16 cellular contexts compared by ENCODE assay signal in the genomic region with DNA sequence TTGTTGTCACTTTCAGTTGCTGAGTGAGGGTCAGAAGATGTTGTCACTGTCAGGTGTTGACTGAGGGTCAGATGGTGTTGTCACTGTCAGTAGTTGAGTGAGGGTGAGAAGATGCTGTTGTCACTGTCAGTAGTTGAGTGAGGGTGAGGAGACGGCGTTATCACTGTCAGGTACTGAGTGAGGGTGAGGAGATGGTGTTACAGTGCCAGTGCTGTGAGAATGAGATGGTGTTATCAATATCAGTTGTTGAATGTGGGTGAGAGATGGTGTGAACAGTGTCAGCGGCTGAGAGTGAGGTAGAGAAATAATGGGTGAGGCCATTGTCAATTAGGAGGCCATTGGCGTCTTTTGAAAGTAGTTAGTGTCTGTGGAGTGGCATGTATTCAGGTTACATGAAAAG. TPM values are rescaled to one million over a fixed set of nuclear protein-coding genes. Genes with fewer than 3 reads are reported as not detected.
DNase-seq lines count a peak whose midpoint lies in the region; ATAC-seq and TF ChIP-seq lines count a peak whose summit lies in the region.
"Had no signal": no experiment of that assay in that cellular context is flagged by ENCODE, and none has a peak within 500 bp of the region (broad histone marks: within the 10 kb centered on the region; RNA-seq: fewer than 3 reads in every experiment).

No MANE protein-coding gene starts in this region.

- no peak overlapping the region for H3K4ac ChIP-seq in IMR-90 (ENCODE audit: low read depth, low read length)
- H3K4ac ChIP-seq in mesenchymal stem cell (ENCODE audit: low read depth in 1 of 2, low read length in 2 of 2), result no peak overlapping the region

- H3K4me3 Mint-ChIP-seq in CD8-positive, alpha-beta memory T cell, result peak overlapping the region; percentile 28 to 94 (median 91)
- peak overlapping the region; percentile 85 for H3K4me3 Mint-ChIP-seq in activated naive CD8-positive, alpha-beta T cell treated with anti-CD3 and anti-CD28 coated beads, Interleukin-2, amount 50 U/mL, for 24 hours
- H3K4me3 Mint-ChIP-seq in natural killer cell treated with Interleukin-12 subunit alpha and Interleukin-12 subunit beta and Interleukin-15 and Interleukin-18, amount 100 ng/mL, for 72 hours, result peak overlapping the region; percentile 82

- no peak for TF ChIP-seq RAD21 in IMR-90 (IDR thresholded peaks at IDR 0.05; ENCODE audit: low read length)

- no peaks in the 10 kb centered on the region for H3K27me3 ChIP-seq in CD8-positive, alpha-beta memory T cell (ENCODE audit: insufficient read depth, low read length, poor library complexity, severe bottlenecking)
- H3K27me3 ChIP-seq in IMR-90 (ENCODE audit: control insufficient read depth, insufficient read depth, low read length) (no peaks in the 10 kb centered on the region), mesenchymal stem cell (ENCODE audit: control insufficient read depth in 1 of 2, insufficient read depth in 1 of 2, low read length in 2 of 2) (no peaks in the 10 kb centered on the region)
- H3K27me3 ChIP-seq: BLaER1 treated with 17β-estradiol and CSF1 and Interleukin-3, amounts not matched to agents 10 nM and 100 nM; heart left ventricle had no signal

- H2BK15ac ChIP-seq in IMR-90 (ENCODE audit: low read depth, low read length) (no peak overlapping the region), mesenchymal stem cell (ENCODE audit: low read depth, poor library complexity, severe bottlenecking) (no peak overlapping the region)

- no peak for TF ChIP-seq CTCF in IMR-90 (conservative IDR thresholded peaks at IDR 0.05; ENCODE audit: low read depth, low read length)

- H3K36me3 Mint-ChIP-seq in CD8-positive, alpha-beta memory T cell, result peaks cover 9 to 11% (median 9%) of the 10 kb centered on the region in 3 donors
- H3K36me3 Mint-ChIP-seq in activated naive CD8-positive, alpha-beta T cell treated with anti-CD3 and anti-CD28 coated beads, Interleukin-2, amount 50 U/mL, for 24 hours (ENCODE audit: low read depth), result peaks cover 25% of the 10 kb centered on the region
- peaks cover 31% of the 10 kb centered on the region for H3K36me3 Mint-ChIP-seq in natural killer cell treated with Interleukin-12 subunit alpha and Interleukin-12 subunit beta and Interleukin-15 and Interleukin-18, amount 100 ng/mL, for 72 hours

- no peaks in the 10 kb centered on the region for H3K9me3 Mint-ChIP-seq in CD8-positive, alpha-beta memory T cell
- peaks cover 24% of the 10 kb centered on the region for H3K9me3 Mint-ChIP-seq in activated naive CD8-positive, alpha-beta T cell treated with anti-CD3 and anti-CD28 coated beads, Interleukin-2, amount 50 U/mL, for 24 hours
- H3K9me3 Mint-ChIP-seq in natural killer cell treated with Interleukin-12 subunit alpha and Interleukin-12 subunit beta and Interleukin-15 and Interleukin-18, amount 100 ng/mL, for 72 hours, result peaks cover 23% of the 10 kb centered on the region

- peaks cover 25% of the 10 kb centered on the region for H3K4me1 ChIP-seq in CD8-positive, alpha-beta memory T cell (ENCODE audit: insufficient read depth, low read length)
- H3K4me1 ChIP-seq in IMR-90 (ENCODE audit: control insufficient read depth, insufficient read depth, low read length) (no peaks in the 10 kb centered on the region; the same call in 1 of the 2 replicates), mesenchymal stem cell (ENCODE audit: control insufficient read depth, insufficient read depth, low read depth, low read length) (peaks cover 6% of the 10 kb centered on the region)

- peaks cover 0 to 8% of the 10 kb centered on the region in 2 donors for H3K27me3 Mint-ChIP-seq in CD8-positive, alpha-beta memory T cell
- peaks cover 12% of the 10 kb centered on the region for H3K27me3 Mint-ChIP-seq in activated naive CD8-positive, alpha-beta T cell treated with anti-CD3 and anti-CD28 coated beads, Interleukin-2, amount 50 U/mL, for 24 hours
- peaks cover 10 to 23% of the 10 kb centered on the region in 2 donors for H3K27me3 Mint-ChIP-seq in natural killer cell treated with Interleukin-12 subunit alpha and Interleukin-12 subunit beta and Interleukin-15 and Interleukin-18, amount 100 ng/mL, for 72 hours

- no TSS peak for BruUV-seq in IMR-90 (replicated peaks; lab: Mats Ljungman, UMichigan)

- H2BK120ac ChIP-seq in IMR-90 (ENCODE audit: low read depth, low read length) (no peak overlapping the region), mesenchymal stem cell (ENCODE audit: low read depth, low read length) (no peak overlapping the region)

- H3K36me3 ChIP-seq in CD8-positive, alpha-beta memory T cell (ENCODE audit: insufficient read depth, low read length), result no peaks in the 10 kb centered on the region
- no peaks in the 10 kb centered on the region for H3K36me3 ChIP-seq in IMR-90 (ENCODE audit: control insufficient read depth, insufficient read depth, low read length)
- peaks cover 0 to 3% of the 10 kb centered on the region in 2 experiments for H3K36me3 ChIP-seq in mesenchymal stem cell (ENCODE audit: control insufficient read depth in 1 of 2, insufficient read depth in 2 of 2, low read depth in 1 of 2, low read length in 2 of 2)
- H3K36me3 ChIP-seq: heart left ventricle had no signal

- H3K27ac Mint-ChIP-seq in CD8-positive, alpha-beta memory T cell, result peak overlapping the region; percentile 98 to 100 (median 98)
- peak overlapping the region; percentile 96 for H3K27ac Mint-ChIP-seq in activated naive CD8-positive, alpha-beta T cell treated with anti-CD3 and anti-CD28 coated beads, Interleukin-2, amount 50 U/mL, for 24 hours
- H3K27ac Mint-ChIP-seq in natural killer cell treated with Interleukin-12 subunit alpha and Interleukin-12 subunit beta and Interleukin-15 and Interleukin-18, amount 100 ng/mL, for 72 hours, result peak overlapping the region; percentile 47 to 92

- H3K9ac ChIP-seq in IMR-90 (ENCODE audit: low read depth, low read length) (no peak overlapping the region), mesenchymal stem cell (ENCODE audit: low read length) (no peak overlapping the region)
- H3K9ac ChIP-seq: BLaER1 treated with 17β-estradiol and CSF1 and Interleukin-3, amounts not matched to agents 10 nM and 100 nM had no signal

- H3K4me2 ChIP-seq in IMR-90 (ENCODE audit: low read depth, low read length) (no peak overlapping the region), mesenchymal stem cell (ENCODE audit: low read length, poor library complexity, severe bottlenecking) (no peak overlapping the region)
- H3K4me2 ChIP-seq: PC-9 had no signal

- intact Hi-C loops in IMR-90 (cut with micrococcal nuclease), result no loop called here

- in situ Hi-C loops in IMR-90 (cut with MboI; ENCODE audit: low sequenced_read_pairs), result no loop called here

- H3K56ac ChIP-seq in IMR-90 (ENCODE audit: extremely low read depth, insufficient read depth, low read length), result no peak overlapping the region

- no peaks in the 10 kb centered on the region for H3K9me3 ChIP-seq in CD8-positive, alpha-beta memory T cell (ENCODE audit: low read length)
- H3K9me3 ChIP-seq in IMR-90 (ENCODE audit: control insufficient read depth, insufficient read depth, low read length), result peaks cover 2% of the 10 kb centered on the region; the same call in 1 of the 2 replicates
- no peaks in the 10 kb centered on the region for H3K9me3 ChIP-seq in mesenchymal stem cell (ENCODE audit: control insufficient read depth, low read length)

- 0 out of 2 replicates have a peak, but pooled peaks cover 5% of the 10 kb centered on the region for H3K9me1 ChIP-seq in IMR-90 (ENCODE audit: insufficient read depth, low read length)

- no peaks in the 10 kb centered on the region; the same call in 1 of the 2 replicates for H4K20me1 ChIP-seq in IMR-90 (ENCODE audit: insufficient read depth, low read length)
- H4K20me1 ChIP-seq: BLaER1 treated with 17β-estradiol and CSF1 and Interleukin-3, amounts not matched to agents 10 nM and 100 nM had no signal

- no peak overlapping the region for H4K5ac ChIP-seq in IMR-90 (ENCODE audit: low read depth, low read length)

- H3K14ac ChIP-seq in IMR-90 (replicated peaks; ENCODE audit: low read depth, low read length) (no peak overlapping the region), mesenchymal stem cell (ENCODE audit: low read length in 2 of 2) (no peak overlapping the region)

- H2BK20ac ChIP-seq in IMR-90 (ENCODE audit: low read depth, low read length), result no peak overlapping the region

- H3K18ac ChIP-seq in IMR-90 (ENCODE audit: low read depth, low read length) (no peak overlapping the region), mesenchymal stem cell (ENCODE audit: low read depth in 1 of 2, low read length in 2 of 2) (no peak overlapping the region)

- no peak for DNase-seq in CD8-positive, alpha-beta memory T cell
- DNase-seq in IMR-90, result no peak
- DNase-seq in activated naive CD8-positive, alpha-beta T cell treated with anti-CD3 and anti-CD28 coated beads, Interleukin-2, amount 50 U/mL, for 24 hours, result no peak
- no peak for DNase-seq in natural killer cell treated with Interleukin-12 subunit alpha and Interleukin-12 subunit beta and Interleukin-15 and Interleukin-18, amount 100 ng/mL, for 72 hours (ENCODE audit: low spot score)
- no peak for DNase-seq in NCI-H2081 treated with DMSO at 0.1 percent for 48 hours (lab: John Stamatoyannopoulos, UW)
- DNase-seq in mesenchymal stem cell, result no peak
- no peak for DNase-seq in NCI-H82 (lab: John Stamatoyannopoulos, UW)
- DNase-seq: activated gamma-delta T cell; central memory CD4-positive, alpha-beta T cell; heart left ventricle; kidney glomerular epithelial cell; NCI-H510A; PC-9; right cardiac atrium had no signal

- dilution Hi-C loops in IMR-90 (cut with HindIII; ENCODE audit: low sequenced_read_pairs, unreplicated experiment), result no loop called here

- H3K79me1 ChIP-seq in IMR-90 (ENCODE audit: low read depth in 1 of 2, low read length in 2 of 2), result peaks cover 7 to 13% of the 10 kb centered on the region in 2 experiments; a peak in 3 of 4 replicates
- peaks cover 5% of the 10 kb centered on the region for H3K79me1 ChIP-seq in mesenchymal stem cell (replicated peaks; ENCODE audit: low read length, poor library complexity, severe bottlenecking)

- H2AFZ ChIP-seq in IMR-90 (replicated peaks; ENCODE audit: low read length, poor library complexity) (peak overlapping the region; percentile 10), mesenchymal stem cell (ENCODE audit: low read depth, low read length) (no peak overlapping the region)

- CTCF ChIA-PET in CD8-positive, alpha-beta memory T cell (lab: Charles Lee), result interaction anchor here (0.8 kb wide), 1 partner anchor 149 kb away, joined by 3 read pairs; no protein-coding TSS in a partner anchor
- CTCF ChIA-PET in IMR-90 (lab: Yijun Ruan, JAX), result no interaction called here

- POLR2A ChIA-PET in CD8-positive, alpha-beta memory T cell (lab: Charles Lee), result no interaction called here
- POLR2A ChIA-PET in IMR-90 (lab: Charles Lee; ENCODE audit: unreplicated experiment), result no interaction called here

- H2AK5ac ChIP-seq in IMR-90 (ENCODE audit: low read depth, low read length), result no peak overlapping the region
- no peak overlapping the region for H2AK5ac ChIP-seq in mesenchymal stem cell (ENCODE audit: low read length, severe bottlenecking)

- ATAC-seq in IMR-90 (ENCODE audit: low read depth) (no peak), GM19395 (IDR thresholded peaks at IDR 0.05; ENCODE audit: unreplicated experiment) (no peak)
- no peak for ATAC-seq in activated naive CD8-positive, alpha-beta T cell treated with anti-CD3 and anti-CD28 coated beads, Interleukin-2, amount 50 U/mL, for 24 hours
- ATAC-seq in natural killer cell treated with Interleukin-12 subunit alpha and Interleukin-12 subunit beta and Interleukin-15 and Interleukin-18, amount 100 ng/mL, for 72 hours, result no peak

- H4K8ac ChIP-seq in IMR-90 (ENCODE audit: low read depth in 2 of 2, low read length in 2 of 2), result no peak overlapping the region; a peak in 1 of 4 replicates
- H4K8ac ChIP-seq in mesenchymal stem cell (ENCODE audit: low read length), result no peak overlapping the region

- H3K27ac ChIP-seq in CD8-positive, alpha-beta memory T cell (ENCODE audit: low read depth, low read length), result no peak overlapping the region
- H3K27ac ChIP-seq in IMR-90 (ENCODE audit: insufficient read depth, low read length) (no peak overlapping the region), mesenchymal stem cell (ENCODE audit: low read length, poor library complexity, severe bottlenecking) (no peak overlapping the region)
- H3K27ac ChIP-seq: PC-9 had no signal

- H2AK9ac ChIP-seq in IMR-90 (replicated peaks; ENCODE audit: low read depth, low read length, poor library complexity), result no peak overlapping the region

- H4K91ac ChIP-seq in IMR-90 (ENCODE audit: insufficient read depth, low read depth, low read length), result no peak overlapping the region
- no peak overlapping the region for H4K91ac ChIP-seq in mesenchymal stem cell (ENCODE audit: low read length)

- WGBS in IMR-90 (ENCODE audit: extremely low coverage in 2 of 2, insufficient read length in 1 of 2), 2 experiments, result 89% methylated on average over 2 of the region's 4 CpGs; no CpG with 5 or more reads in 1 of the 2 experiments
- 97% methylated on average over 3 of the region's 4 CpGs for WGBS in mesenchymal stem cell

- H3K4me3 ChIP-seq in CD8-positive, alpha-beta memory T cell (ENCODE audit: low read length), result no peak overlapping the region
- H3K4me3 ChIP-seq in IMR-90 (ENCODE audit: insufficient read depth, low read depth, low read length), result no peak overlapping the region
- H3K4me3 ChIP-seq in mesenchymal stem cell (ENCODE audit: insufficient read depth in 1 of 2, low read depth in 1 of 2, low read length in 2 of 2), result no peak overlapping the region
- H3K4me3 ChIP-seq: PC-9 had no signal

- no peak overlapping the region for H2BK5ac ChIP-seq in IMR-90 (ENCODE audit: low read depth, low read length, poor library complexity, severe bottlenecking)
- H2BK5ac ChIP-seq in mesenchymal stem cell (ENCODE audit: low read depth, low read length, poor library complexity, severe bottlenecking), result no peak overlapping the region

- peaks cover 36 to 50% (median 46%) of the 10 kb centered on the region in 3 donors for H3K4me1 Mint-ChIP-seq in CD8-positive, alpha-beta memory T cell
- peaks cover 29% of the 10 kb centered on the region for H3K4me1 Mint-ChIP-seq in activated naive CD8-positive, alpha-beta T cell treated with anti-CD3 and anti-CD28 coated beads, Interleukin-2, amount 50 U/mL, for 24 hours
- H3K4me1 Mint-ChIP-seq in natural killer cell treated with Interleukin-12 subunit alpha and Interleukin-12 subunit beta and Interleukin-15 and Interleukin-18, amount 100 ng/mL, for 72 hours (ENCODE audit: low read depth in 2 of 2), result peaks cover 38 to 53% of the 10 kb centered on the region in 2 donors

- no peak for TF ChIP-seq POLR2A in IMR-90 (IDR thresholded peaks at IDR 0.05; ENCODE audit: low read depth, low read length)

- no peak overlapping the region for H2BK12ac ChIP-seq in mesenchymal stem cell (ENCODE audit: low read length in 2 of 2)

- H3K23ac ChIP-seq in IMR-90 (ENCODE audit: low read depth, low read length), result no peak overlapping the region
- H3K23ac ChIP-seq in mesenchymal stem cell (ENCODE audit: low read length in 2 of 2), result no peak overlapping the region

RNA-seq across cellular contexts. Expression of a gene that starts 1.6 kb away (rescaled TPM):
- total RNA-seq in CD8-positive, alpha-beta memory T cell, result 10 to 100 TPM; 22.0 to 22.4 TPM
- 23.4 TPM for polyA plus RNA-seq in CD8-positive, alpha-beta memory T cell
- total RNA-seq in IMR-90 (2012; rRNA removed), result 11.5 and 14.4 TPM in 2 replicates
- polyA plus RNA-seq in IMR-90 (2012; rRNA removed), result 9.8 and 11.0 TPM in 2 replicates
- 4.8 and 10.4 TPM in 2 replicates for polyA plus RNA-seq in IMR-90 (2012; cell fraction: cytosol; rRNA removed)
- polyA plus RNA-seq in IMR-90 (2012; cell fraction: nucleus; rRNA removed; ENCODE audit: low replicate concordance), result 21.6 and 24.1 TPM in 2 replicates
- total RNA-seq in natural killer cell treated with Interleukin-12 subunit alpha and Interleukin-12 subunit beta and Interleukin-15 and Interleukin-18, amount 100 ng/mL, for 72 hours, result 10 to 100 TPM; 36.8 to 59.6 TPM
- 8.4 TPM for polyA plus RNA-seq in mesenchymal stem cell (2013, experiment 1 of 2)
- 8.0 TPM for polyA plus RNA-seq in mesenchymal stem cell (2013, experiment 2 of 2)
